ENCODE assay signal across 22 cellular contexts in the genomic region with DNA sequence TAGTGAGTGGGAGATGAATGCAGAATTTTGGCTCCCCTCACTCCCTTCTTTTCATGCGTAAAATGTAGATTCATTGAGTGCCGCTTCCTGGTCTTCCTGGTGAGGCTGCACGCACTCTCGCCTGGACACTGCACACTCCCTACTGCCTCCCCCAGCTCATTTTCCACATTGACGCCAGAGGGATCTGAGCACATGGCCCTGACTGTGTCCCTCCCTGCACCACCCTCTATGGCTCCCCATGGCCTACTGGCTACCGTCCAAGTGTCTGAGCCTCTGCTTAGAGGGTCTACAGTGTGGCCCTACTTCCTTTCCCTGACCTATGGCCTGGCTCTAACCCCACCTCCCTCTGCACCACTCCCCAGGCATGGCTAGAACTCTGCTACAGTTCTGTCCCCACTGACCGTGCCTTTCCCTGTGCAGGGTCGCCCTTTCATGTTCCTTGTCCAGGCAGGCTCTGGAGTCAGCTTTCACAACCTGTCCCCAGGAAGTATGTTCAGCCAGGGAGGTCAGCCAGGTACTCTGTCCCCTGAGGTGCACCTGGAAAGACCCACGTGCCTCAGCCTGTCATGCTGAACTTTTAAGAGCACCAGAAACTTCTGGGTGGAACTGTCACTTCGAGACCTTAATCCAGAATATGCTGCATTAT.
DNase-seq lines count a peak whose midpoint lies in the region; ATAC-seq and TF ChIP-seq lines count a peak whose summit lies in the region.
"Had no signal": no experiment of that assay in that cellular context is flagged by ENCODE, and none has a peak within 500 bp of the region (broad histone marks: within the 10 kb centered on the region; RNA-seq: fewer than 3 reads in every experiment).

No MANE protein-coding gene starts in this region.

- H3K23ac ChIP-seq in mesendoderm (ENCODE audit: low read length), result no peak overlapping the region

- peaks cover 2% of the 10 kb centered on the region for H3K79me1 ChIP-seq in mesendoderm (ENCODE audit: low read length)

- H3K27me3 Mint-ChIP-seq in brain, result peaks cover 18% of the 10 kb centered on the region

- H3K27ac ChIP-seq in heart right ventricle (peak overlapping the region in 8 of 10 donors; percentile 80 to 90 (median 82)), mesendoderm (ENCODE audit: low read depth, low read length) (no peak overlapping the region), stomach (peak overlapping the region in 1 of 5 donors; percentile 47), aorta (ENCODE audit: low read depth in 1 of 2, low read length in 2 of 2) (no peak overlapping the region)
- H3K27ac ChIP-seq: KMS-11, uterus had no signal

- no peaks in the 10 kb centered on the region for H3K36me3 Mint-ChIP-seq in brain
- H3K36me3 Mint-ChIP-seq: CD14-positive monocyte had no signal

- no peaks in the 10 kb centered on the region for H3K27me3 ChIP-seq in heart right ventricle
- H3K27me3 ChIP-seq in mesendoderm (ENCODE audit: insufficient read depth, low read length, poor library complexity), result no peaks in the 10 kb centered on the region
- H3K27me3 ChIP-seq in stomach, result peaks cover 0 to 7% (median 0%) of the 10 kb centered on the region in 3 donors
- H3K27me3 ChIP-seq in aorta (ENCODE audit: control insufficient read depth in 1 of 2, insufficient read depth in 2 of 2, low read length in 1 of 2), result no peaks in the 10 kb centered on the region
- H3K27me3 ChIP-seq: adrenal gland, uterus had no signal

- peak overlapping the region in 4 of 5 experiments; percentile 74 to 78 (median 76) for H3K27ac Mint-ChIP-seq in brain

- H3K4me1 ChIP-seq in heart right ventricle (peaks cover 2 to 29% (median 13%) of the 10 kb centered on the region in 9 donors), mesendoderm (ENCODE audit: control insufficient read depth, low read depth, low read length) (peaks cover 3% of the 10 kb centered on the region), stomach (peaks cover 0 to 18% (median 9%) of the 10 kb centered on the region in 4 donors), aorta (ENCODE audit: control insufficient read depth in 1 of 2, insufficient read depth in 2 of 2, low read length in 2 of 2) (no peaks in the 10 kb centered on the region)
- H3K4me1 ChIP-seq: adrenal gland, uterus had no signal

- DNase-seq in heart right ventricle (no peak), left cardiac atrium (no peak), mesendoderm (no peak), stomach (peak; percentile 58), aorta (no peak)
- DNase-seq: activated CD4-positive, alpha-beta T cell treated with anti-CD3 and anti-CD28 coated beads for 4 hours; activated effector memory CD4-positive, alpha-beta T cell treated with Interleukin-2 at 50 U/mL for 16 hours; central memory CD4-positive, alpha-beta T cell; GDM1; NCI-H1092; NCI-H2107; NCI-H524; stimulated activated CD4-positive, alpha-beta T cell treated with anti-CD3 and anti-CD28 coated beads, Interleukin-4, amount 100 ng/mL, for 1 hour; uterus had no signal

- no peak overlapping the region for H3K4ac ChIP-seq in mesendoderm (ENCODE audit: low read depth, low read length)

- H4K5ac ChIP-seq in mesendoderm (ENCODE audit: low read length), result no peak overlapping the region

- H3K4me3 ChIP-seq in heart right ventricle, result no peak overlapping the region
- no peak overlapping the region for H3K4me3 ChIP-seq in mesendoderm (ENCODE audit: low read length)
- H3K4me3 ChIP-seq in stomach, result no peak overlapping the region
- H3K4me3 ChIP-seq in aorta (ENCODE audit: low read length in 2 of 2), result no peak overlapping the region
- H3K4me3 ChIP-seq: adrenal gland, GM12878, smooth muscle cell, uterus had no signal

- no peak overlapping the region for H2BK15ac ChIP-seq in mesendoderm (replicated peaks; ENCODE audit: low read depth)

- H3K4me3 Mint-ChIP-seq in brain, result no peak overlapping the region
- H3K4me3 Mint-ChIP-seq: CD14-positive monocyte had no signal

- intact Hi-C loops in heart right ventricle (cut with DNase I), result loop anchor here in 1 of 10 donors (2.0 to 5.0 kb wide), 2 partner anchors 31 to 97 kb away; no protein-coding TSS in a partner anchor
- intact Hi-C loops in left cardiac atrium (cut with DNase I), result loop anchor here in 1 of 2 donors (10.0 kb wide), 1 partner anchor 95 kb away; no protein-coding TSS in a partner anchor
- intact Hi-C loops in stomach (cut with DNase I; ENCODE audit: low total_unique reads), result no loop called here
- intact Hi-C loops in aorta (cut with DNase I), result no loop called here

- H2BK120ac ChIP-seq in mesendoderm (ENCODE audit: low read depth, low read length), result no peak overlapping the region

- no peak overlapping the region for H3K56ac ChIP-seq in mesendoderm (ENCODE audit: low read length)

- TF ChIP-seq CTCF in heart right ventricle (IDR thresholded peaks at IDR 0.05), result no peak
- no peak for TF ChIP-seq CTCF in brain (conservative IDR thresholded peaks at IDR 0.05)
- TF ChIP-seq CTCF in stomach (IDR thresholded peaks at IDR 0.05), result no peak

- H3K36me3 ChIP-seq in heart right ventricle (no peaks in the 10 kb centered on the region), mesendoderm (ENCODE audit: control insufficient read depth, insufficient read depth, low read length) (no peaks in the 10 kb centered on the region), stomach (no peaks in the 10 kb centered on the region), aorta (ENCODE audit: control insufficient read depth in 1 of 2, insufficient read depth in 2 of 2, low read length in 1 of 2) (no peaks in the 10 kb centered on the region)
- H3K36me3 ChIP-seq: adrenal gland, uterus had no signal

- H2BK5ac ChIP-seq in mesendoderm (ENCODE audit: low read length), result no peak overlapping the region

- ATAC-seq in heart right ventricle (peak in 1 of 8 donors; percentile 16), left cardiac atrium (no peak), GM19351 (IDR thresholded peaks at IDR 0.05; ENCODE audit: unreplicated experiment) (no peak), HG03442 (IDR thresholded peaks at IDR 0.05; ENCODE audit: unreplicated experiment) (no peak), aorta (ENCODE audit: low FRiP score) (no peak)
- ATAC-seq: GM12878 had no signal

- H3K18ac ChIP-seq in mesendoderm (ENCODE audit: low read length), result no peak overlapping the region

- no peak overlapping the region for H3K4me2 ChIP-seq in mesendoderm (ENCODE audit: low read length)
- H3K4me2 ChIP-seq: KMS-11, smooth muscle cell had no signal

- H4K8ac ChIP-seq in mesendoderm (ENCODE audit: low read depth, low read length), result no peak overlapping the region

- 81 to 82% methylated on average over 10 of the region's 10 CpGs for WGBS in heart right ventricle, 2 donors
- WGBS in mesendoderm (ENCODE audit: extremely low coverage, insufficient coverage, low lambda C conversion rate), result no CpG with 5 or more reads among the region's 10 CpGs
- 50 to 76% (median 68%) methylated on average over 10 of the region's 10 CpGs for WGBS in stomach, 5 donors
- WGBS in aorta, 2 donors, result 90% methylated on average over 10 of the region's 10 CpGs

- H2AK5ac ChIP-seq in mesendoderm (ENCODE audit: low read length), result peak overlapping the region; percentile 33

- TF ChIP-seq EP300 in stomach (IDR thresholded peaks at IDR 0.05), result no peak

- no peak for TF ChIP-seq POLR2A in stomach (IDR thresholded peaks at IDR 0.05)

- peaks cover 44% of the 10 kb centered on the region for H3K4me1 Mint-ChIP-seq in brain

- peak overlapping the region; percentile 1 for H3K9ac ChIP-seq in mesendoderm (ENCODE audit: low read length)
- H3K9ac ChIP-seq: KMS-11 had no signal

- H3K9me3 ChIP-seq in heart right ventricle (peaks cover 0 to 6% (median 0%) of the 10 kb centered on the region in 11 donors), stomach (peaks cover 0 to 7% (median 0%) of the 10 kb centered on the region in 4 donors), aorta (ENCODE audit: control insufficient read depth, low read length) (no peaks in the 10 kb centered on the region)
- H3K9me3 ChIP-seq: adrenal gland, uterus had no signal

- no peaks in the 10 kb centered on the region for H3K79me2 ChIP-seq in mesendoderm (ENCODE audit: control insufficient read depth, insufficient read depth, low read length)

- peaks cover 0 to 9% (median 8%) of the 10 kb centered on the region in 5 experiments for H3K9me3 Mint-ChIP-seq in brain

Comparison
In these comparisons a context has a peak if more than half of its experiments do, and no peak if none do; other contexts are left out.
1. H3K27ac ChIP-seq: peak in heart right ventricle (8 of 10); none in mesendoderm (single experiment) and aorta (0 of 2).